ENCODE assay signal across 9 cellular contexts in genomic region chr15:58003810-58004209, GRCh38.
"Had no signal": no experiment of that assay in that cellular context is flagged by ENCODE, and none has a peak within 500 bp of the region (broad histone marks: within the 10 kb centered on the region; RNA-seq: fewer than 3 reads in every experiment).

No MANE protein-coding gene starts in this region.

- H3K36me3 Mint-ChIP-seq: IgD-negative memory B cell had no signal

- H2AFZ ChIP-seq: GM23248 had no signal

- H3K27ac ChIP-seq: GM23248, HL-60 had no signal

- FAIRE-seq: H54 had no signal

- DNase-seq: GM23248, GOT3, H9, HCEC 1CT, Kasumi-1, KG1 had no signal

- H3K4me3 Mint-ChIP-seq: H9, IgD-negative memory B cell had no signal

- H3K27ac Mint-ChIP-seq: H9 had no signal

- H3K4me3 ChIP-seq: GM23248 had no signal

- H3K9ac ChIP-seq: GM23248 had no signal

- H3K4me1 Mint-ChIP-seq: H9 had no signal
